Comparison of ENCODE assay signal across 8 cellular contexts in the genomic region with DNA sequence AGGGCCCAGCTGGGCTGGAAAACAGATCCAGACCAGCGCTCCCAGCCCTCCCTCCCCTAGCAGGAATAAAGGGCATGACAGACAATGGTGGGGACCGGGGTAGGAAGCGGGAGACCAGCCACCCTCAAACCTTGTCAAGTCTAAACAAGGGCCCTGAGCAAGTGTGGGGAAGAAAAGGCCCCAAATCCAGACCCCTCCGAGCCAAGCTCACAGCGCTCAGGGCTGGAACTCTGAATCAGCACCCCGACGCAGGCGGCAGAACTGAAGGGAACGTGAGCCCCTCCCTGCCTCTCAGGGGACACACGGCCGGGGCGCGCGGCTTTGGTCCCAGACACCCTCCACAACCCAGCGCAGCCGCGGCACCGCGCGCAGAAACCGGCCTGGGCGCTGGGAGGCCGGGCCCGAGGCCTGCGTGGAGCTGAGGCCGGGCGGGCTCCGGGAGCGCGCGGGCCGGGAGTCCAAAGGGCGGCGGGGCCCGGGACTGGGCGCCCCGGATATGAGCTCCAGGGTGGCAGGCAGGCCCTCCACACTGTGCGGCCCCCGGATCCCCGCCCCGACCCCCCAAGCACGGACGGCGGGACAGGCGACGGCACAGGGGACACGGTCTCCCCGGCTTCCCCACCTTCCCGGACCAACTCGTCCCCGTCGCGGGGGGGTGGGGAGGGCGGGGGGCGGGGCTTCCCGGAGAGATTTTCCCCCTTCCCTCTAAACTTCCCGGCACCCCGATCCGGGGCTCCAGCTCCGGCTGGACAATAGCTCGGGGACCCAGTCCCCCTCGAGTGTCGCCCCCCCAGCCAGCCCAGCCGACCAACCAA. TPM values are rescaled to one million over a fixed set of nuclear protein-coding genes. Genes with fewer than 3 reads are reported as not detected.
DNase-seq lines count a peak whose midpoint lies in the region; ATAC-seq and TF ChIP-seq lines count a peak whose summit lies in the region.

No MANE protein-coding gene starts in this region.

- H3K27ac Mint-ChIP-seq in activated T-cell treated with anti-CD3 and anti-CD28 coated beads, Interleukin-2, amount 50 U/mL, for 24 hours = peak overlapping the region; percentile 23
- H3K27ac Mint-ChIP-seq in activated T-cell treated with anti-CD3 and anti-CD28 coated beads, Interleukin-2, amount 50 U/mL, for 72 hours = no peak overlapping the region

- no peaks in the 10 kb centered on the region for H3K9me3 ChIP-seq in left ventricle myocardium inferior (replicated peaks)

- peak overlapping the region; percentile 67 for H3K4me3 Mint-ChIP-seq in activated T-cell treated with anti-CD3 and anti-CD28 coated beads, Interleukin-2, amount 50 U/mL, for 24 hours
- peak overlapping the region; percentile 51 to 68 for H3K4me3 Mint-ChIP-seq in activated T-cell treated with anti-CD3 and anti-CD28 coated beads, Interleukin-2, amount 50 U/mL, for 72 hours

- no peaks in the 10 kb centered on the region for H3K36me3 Mint-ChIP-seq in activated T-cell treated with anti-CD3 and anti-CD28 coated beads, Interleukin-2, amount 50 U/mL, for 24 hours (ENCODE audit: low read depth)
- H3K36me3 Mint-ChIP-seq in activated T-cell treated with anti-CD3 and anti-CD28 coated beads, Interleukin-2, amount 50 U/mL, for 72 hours (ENCODE audit: insufficient read depth in 2 of 2) = no peaks in the 10 kb centered on the region

- peaks cover 81% of the 10 kb centered on the region for H3K4me1 ChIP-seq in left ventricle myocardium inferior

- peak overlapping the region; percentile 85 for H3K4me3 ChIP-seq in left ventricle myocardium inferior

- intact Hi-C loops in left ventricle myocardium inferior (cut with micrococcal nuclease) (no loop called here), sciatic nerve (cut with DNase I) (no loop called here)

- H3K9me3 Mint-ChIP-seq in activated T-cell treated with anti-CD3 and anti-CD28 coated beads, Interleukin-2, amount 50 U/mL, for 24 hours = no peaks in the 10 kb centered on the region
- no peaks in the 10 kb centered on the region for H3K9me3 Mint-ChIP-seq in activated T-cell treated with anti-CD3 and anti-CD28 coated beads, Interleukin-2, amount 50 U/mL, for 72 hours

- peaks cover 29% of the 10 kb centered on the region for H3K4me1 Mint-ChIP-seq in activated T-cell treated with anti-CD3 and anti-CD28 coated beads, Interleukin-2, amount 50 U/mL, for 24 hours (ENCODE audit: low read depth)
- peaks cover 20% of the 10 kb centered on the region for H3K4me1 Mint-ChIP-seq in activated T-cell treated with anti-CD3 and anti-CD28 coated beads, Interleukin-2, amount 50 U/mL, for 72 hours (ENCODE audit: low read depth)

- peaks cover 31% of the 10 kb centered on the region for H3K27me3 ChIP-seq in left ventricle myocardium inferior (ENCODE audit: low read depth)

- ATAC-seq in activated T-cell treated with anti-CD3 and anti-CD28 coated beads, Interleukin-2, amount 50 U/mL, for 72 hours (replicated peaks in 1 of 2) = peak in 1 of 2 donors; percentile 5
- ATAC-seq in sciatic nerve = peak; percentile 18

- peak overlapping the region; percentile 96 for H3K27ac ChIP-seq in left ventricle myocardium inferior (replicated peaks)

- peaks cover 7% of the 10 kb centered on the region for H3K27me3 Mint-ChIP-seq in activated T-cell treated with anti-CD3 and anti-CD28 coated beads, Interleukin-2, amount 50 U/mL, for 24 hours
- peaks cover 10% of the 10 kb centered on the region for H3K27me3 Mint-ChIP-seq in activated T-cell treated with anti-CD3 and anti-CD28 coated beads, Interleukin-2, amount 50 U/mL, for 72 hours (ENCODE audit: low read depth)

- H3K36me3 ChIP-seq in left ventricle myocardium inferior = no peaks in the 10 kb centered on the region

- no peak for TF ChIP-seq CTCF in left ventricle myocardium inferior (IDR thresholded peaks at IDR 0.05; ENCODE audit: borderline replicate concordance)

- no peak for DNase-seq in activated T-cell treated with anti-CD3 and anti-CD28 coated beads, Interleukin-2, amount 50 U/mL, for 24 hours
- no peak for DNase-seq in activated T-cell treated with anti-CD3 and anti-CD28 coated beads, Interleukin-2, amount 50 U/mL, for 48 hours
- DNase-seq in activated T-cell treated with anti-CD3 and anti-CD28 coated beads, Interleukin-2, amount 50 U/mL, for 72 hours = no peak
- DNase-seq in left ventricle myocardium inferior = peak; percentile 58
- peak; percentile 74 for DNase-seq in sciatic nerve (ENCODE audit: low spot score)
- no peak for DNase-seq in NCI-H2107 (lab: John Stamatoyannopoulos, UW)
- DNase-seq in activated CD4-positive, alpha-beta T cell treated with anti-CD3 and anti-CD28 coated beads for 48 hours = no peak
- DNase-seq in DMS114 treated with DMSO at 0.1 percent for 48 hours (lab: John Stamatoyannopoulos, UW; ENCODE audit: unreplicated experiment) = no peak

RNA-seq across cellular contexts. Expression of a gene that starts 0.6 kb away (rescaled TPM):
- total RNA-seq in activated T-cell treated with anti-CD3 and anti-CD28 coated beads, Interleukin-2, amount 50 U/mL, for 72 hours = 1 to 10 TPM; 1.7 to 1.9 TPM
- 28.0 TPM for total RNA-seq in left ventricle myocardium inferior
- 20.5 TPM for total RNA-seq in sciatic nerve

RNA-seq across cellular contexts. Expression of a gene that starts 16.5 kb away (rescaled TPM):
- not detected for total RNA-seq in activated T-cell treated with anti-CD3 and anti-CD28 coated beads, Interleukin-2, amount 50 U/mL, for 72 hours
- total RNA-seq in left ventricle myocardium inferior (not detected), sciatic nerve (not detected)

RNA-seq across cellular contexts. Expression of a gene that starts 28.0 kb away (rescaled TPM):
- total RNA-seq in activated T-cell treated with anti-CD3 and anti-CD28 coated beads, Interleukin-2, amount 50 U/mL, for 72 hours = 1,000 to 10,000 TPM; 2,353 to 2,363 TPM
- total RNA-seq in left ventricle myocardium inferior (552 TPM), sciatic nerve (813 TPM)

RNA-seq across cellular contexts. Expression of a gene that starts 44.1 kb away (rescaled TPM):
- total RNA-seq in activated T-cell treated with anti-CD3 and anti-CD28 coated beads, Interleukin-2, amount 50 U/mL, for 72 hours = 10 to 100 TPM; 22.0 to 27.2 TPM
- total RNA-seq in left ventricle myocardium inferior = 3.7 TPM
- total RNA-seq in sciatic nerve = 6.4 TPM

Comparison
In these comparisons a context has a peak if more than half of its experiments do, and no peak if none do; other contexts are left out.
1. DNase-seq: peak in left ventricle myocardium inferior (single experiment) and sciatic nerve (single experiment); none in activated T-cell treated with anti-CD3 and anti-CD28 coated beads, Interleukin-2, amount 50 U/mL, for 24 hours (single experiment), activated T-cell treated with anti-CD3 and anti-CD28 coated beads, Interleukin-2, amount 50 U/mL, for 48 hours (0 of 2), activated T-cell treated with anti-CD3 and anti-CD28 coated beads, Interleukin-2, amount 50 U/mL, for 72 hours (0 of 2), NCI-H2107 (single experiment), activated CD4-positive, alpha-beta T cell treated with anti-CD3 and anti-CD28 coated beads for 48 hours (single experiment) and DMS114 treated with DMSO at 0.1 percent for 48 hours (single experiment).